ENCODE assay signal across 8 cellular contexts in genomic region chr3:195914648-195915473, GRCh38. TPM values are rescaled to one million over a fixed set of nuclear protein-coding genes. Genes with fewer than 3 reads are reported as not detected.
DNase-seq lines count a peak whose midpoint lies in the region; TF ChIP-seq lines count a peak whose summit lies in the region.

No MANE protein-coding gene starts in this region.

- peaks cover 13% of the 10 kb centered on the region for H3K79me1 ChIP-seq in trophoblast cell (ENCODE audit: low read length)

- no peak overlapping the region for H3K4ac ChIP-seq in trophoblast cell (ENCODE audit: low read depth, low read length)

- H2BK12ac ChIP-seq in trophoblast cell (ENCODE audit: low read length) = peak overlapping the region; percentile 12

- H3K27me3 Mint-ChIP-seq in activated T-helper 1 cell treated with anti-CD3 and anti-CD28 coated beads, Interleukin-12 subunit alpha, Interleukin-12 subunit beta, Interleukin-2, Interleukin-4 antibody, amounts not matched to agents 30 ng/mL and 10 ng/mL and 1 ng/mL, durations not matched to agents 14 hours and 24 hours and 36 hours (ENCODE audit: insufficient read depth) = peaks cover 3% of the 10 kb centered on the region
- H3K27me3 Mint-ChIP-seq in type B pancreatic cell = peaks cover 18% of the 10 kb centered on the region

- H3K4me3 ChIP-seq in trophoblast cell (ENCODE audit: low read depth, low read length) = no peak overlapping the region

- intact Hi-C loops in activated T-helper 1 cell treated with anti-CD3 and anti-CD28 coated beads, Interleukin-12 subunit alpha, Interleukin-12 subunit beta, Interleukin-2, Interleukin-4 antibody, amounts not matched to agents 30 ng/mL and 10 ng/mL and 1 ng/mL, durations not matched to agents 14 hours and 24 hours and 36 hours (cut with micrococcal nuclease) = loop anchor here (1.0 to 2.0 kb wide), 5 partner anchors 8 to 64 kb away; no protein-coding TSS in a partner anchor

- no peak overlapping the region for H3K23ac ChIP-seq in trophoblast cell (ENCODE audit: low read length)

- peak overlapping the region; percentile 38 for H2AFZ ChIP-seq in trophoblast cell (ENCODE audit: insufficient read depth, low read length, poor library complexity)

- peaks cover 18 to 19% of the 10 kb centered on the region in 2 experiments for H3K4me1 ChIP-seq in trophoblast cell (ENCODE audit: control insufficient read depth in 1 of 2, insufficient read depth in 2 of 2, low read length in 2 of 2)

- no peak overlapping the region for H2AK5ac ChIP-seq in trophoblast cell (ENCODE audit: low read length)

- no peaks in the 10 kb centered on the region for H3K36me3 Mint-ChIP-seq in activated T-helper 1 cell treated with anti-CD3 and anti-CD28 coated beads, Interleukin-12 subunit alpha, Interleukin-12 subunit beta, Interleukin-2, Interleukin-4 antibody, amounts not matched to agents 30 ng/mL and 10 ng/mL and 1 ng/mL, durations not matched to agents 14 hours and 24 hours and 36 hours (ENCODE audit: low read depth)
- no peaks in the 10 kb centered on the region for H3K36me3 Mint-ChIP-seq in type B pancreatic cell

- no CpG with 5 or more reads among the region's 14 CpGs for WGBS in trophoblast cell (ENCODE audit: extremely low coverage, insufficient coverage, insufficient read length)

- no peaks in the 10 kb centered on the region for H3K27me3 ChIP-seq in trophoblast cell (ENCODE audit: insufficient read depth, low read length)

- peaks cover 12% of the 10 kb centered on the region for H3K4me1 Mint-ChIP-seq in activated T-helper 1 cell treated with anti-CD3 and anti-CD28 coated beads, Interleukin-12 subunit alpha, Interleukin-12 subunit beta, Interleukin-2, Interleukin-4 antibody, amounts not matched to agents 30 ng/mL and 10 ng/mL and 1 ng/mL, durations not matched to agents 14 hours and 24 hours and 36 hours (ENCODE audit: low read depth)
- peaks cover 8% of the 10 kb centered on the region for H3K4me1 Mint-ChIP-seq in type B pancreatic cell (ENCODE audit: unreplicated experiment)

- TF ChIP-seq CTCF in type B pancreatic cell (conservative IDR thresholded peaks at IDR 0.05) = peak; percentile 99

- H3K27ac ChIP-seq in trophoblast cell (ENCODE audit: low read depth, low read length) = peak overlapping the region; percentile 31

- peaks cover 1% of the 10 kb centered on the region for H3K9me3 ChIP-seq in trophoblast cell (ENCODE audit: insufficient read depth, low read depth, low read length)

- H3K79me2 ChIP-seq in trophoblast cell (ENCODE audit: control insufficient read depth, insufficient read depth, low read length, poor library complexity) = no peaks in the 10 kb centered on the region

- no peak overlapping the region for H3K4me3 Mint-ChIP-seq in activated T-helper 1 cell treated with anti-CD3 and anti-CD28 coated beads, Interleukin-12 subunit alpha, Interleukin-12 subunit beta, Interleukin-2, Interleukin-4 antibody, amounts not matched to agents 30 ng/mL and 10 ng/mL and 1 ng/mL, durations not matched to agents 14 hours and 24 hours and 36 hours
- peak overlapping the region; percentile 68 for H3K4me3 Mint-ChIP-seq in type B pancreatic cell

- peak; percentile 97 for DNase-seq in ELF-1 (ENCODE audit: low read depth, low spot score)
- DNase-seq in H4 (ENCODE audit: low spot score) = peak; percentile 98
- peak; percentile 94 for DNase-seq in LoVo (ENCODE audit: low spot score)
- DNase-seq in activated T-helper 1 cell treated with anti-CD3 and anti-CD28 coated beads, Interleukin-12 subunit alpha, Interleukin-12 subunit beta, Interleukin-2, Interleukin-4 antibody, amounts not matched to agents 30 ng/mL and 10 ng/mL and 1 ng/mL, durations not matched to agents 14 hours and 24 hours and 36 hours (ENCODE audit: low spot score) = peak; percentile 87
- peak; percentile 92 for DNase-seq in germinal center (ENCODE audit: low spot score)
- DNase-seq in trophoblast cell = peak; percentile 94 to 98
- DNase-seq in type B pancreatic cell (ENCODE audit: extremely low spot score, unreplicated experiment) = peak; percentile 92
- no peak for DNase-seq in NCI-H1105 treated with DMSO at 0.1 percent for 48 hours (lab: John Stamatoyannopoulos, UW)

- H3K14ac ChIP-seq in trophoblast cell (ENCODE audit: low read length) = no peak overlapping the region

- no peak overlapping the region for H2BK5ac ChIP-seq in trophoblast cell (ENCODE audit: low read depth, low read length, poor library complexity)

- H3K9me3 Mint-ChIP-seq in activated T-helper 1 cell treated with anti-CD3 and anti-CD28 coated beads, Interleukin-12 subunit alpha, Interleukin-12 subunit beta, Interleukin-2, Interleukin-4 antibody, amounts not matched to agents 30 ng/mL and 10 ng/mL and 1 ng/mL, durations not matched to agents 14 hours and 24 hours and 36 hours = no peaks in the 10 kb centered on the region
- H3K9me3 Mint-ChIP-seq in type B pancreatic cell = no peaks in the 10 kb centered on the region

- H3K36me3 ChIP-seq in trophoblast cell (ENCODE audit: control insufficient read depth in 1 of 2, insufficient read depth in 2 of 2, low read length in 2 of 2) = no peaks in the 10 kb centered on the region

- peak overlapping the region; percentile 46 for H3K18ac ChIP-seq in trophoblast cell (ENCODE audit: low read length)

- H3K27ac Mint-ChIP-seq in activated T-helper 1 cell treated with anti-CD3 and anti-CD28 coated beads, Interleukin-12 subunit alpha, Interleukin-12 subunit beta, Interleukin-2, Interleukin-4 antibody, amounts not matched to agents 30 ng/mL and 10 ng/mL and 1 ng/mL, durations not matched to agents 14 hours and 24 hours and 36 hours = peak overlapping the region; percentile 81
- H3K27ac Mint-ChIP-seq in type B pancreatic cell = peak overlapping the region; percentile 61

- peak overlapping the region; percentile 67 for H4K8ac ChIP-seq in trophoblast cell (ENCODE audit: low read depth, low read length)

- H4K12ac ChIP-seq in trophoblast cell (ENCODE audit: low read depth, low read length) = no peak overlapping the region

- peak overlapping the region; percentile 60 for H4K91ac ChIP-seq in trophoblast cell (ENCODE audit: low read depth, low read length)

- H3K4me2 ChIP-seq in trophoblast cell (ENCODE audit: low read length) = peak overlapping the region; percentile 51

- H3K9ac ChIP-seq in trophoblast cell (ENCODE audit: low read length) = no peak overlapping the region

- H2BK120ac ChIP-seq in trophoblast cell (ENCODE audit: insufficient read depth, low read length, poor library complexity) = no peak overlapping the region

RNA-seq across cellular contexts. Expression of gene TNK2, which starts 6.5 kb away (rescaled TPM):
- 3.7 and 6.4 TPM in 2 replicates for total RNA-seq in H4 (2014; rRNA removed; shearing (Covaris generic))
- total RNA-seq in activated T-helper 1 cell treated with anti-CD3 and anti-CD28 coated beads, Interleukin-12 subunit alpha, Interleukin-12 subunit beta, Interleukin-2, Interleukin-4 antibody, amounts not matched to agents 30 ng/mL and 10 ng/mL and 1 ng/mL, durations not matched to agents 14 hours and 24 hours and 36 hours = 126 and 127 TPM in 2 replicates
- polyA plus RNA-seq in trophoblast cell (2013) = 22.5 TPM in 2 replicates
- 21.6 and 42.5 TPM in 2 replicates for total RNA-seq in type B pancreatic cell (ENCODE audit: low replicate concordance)
